1 cellular context compared by ENCODE assay signal in the genomic region with DNA sequence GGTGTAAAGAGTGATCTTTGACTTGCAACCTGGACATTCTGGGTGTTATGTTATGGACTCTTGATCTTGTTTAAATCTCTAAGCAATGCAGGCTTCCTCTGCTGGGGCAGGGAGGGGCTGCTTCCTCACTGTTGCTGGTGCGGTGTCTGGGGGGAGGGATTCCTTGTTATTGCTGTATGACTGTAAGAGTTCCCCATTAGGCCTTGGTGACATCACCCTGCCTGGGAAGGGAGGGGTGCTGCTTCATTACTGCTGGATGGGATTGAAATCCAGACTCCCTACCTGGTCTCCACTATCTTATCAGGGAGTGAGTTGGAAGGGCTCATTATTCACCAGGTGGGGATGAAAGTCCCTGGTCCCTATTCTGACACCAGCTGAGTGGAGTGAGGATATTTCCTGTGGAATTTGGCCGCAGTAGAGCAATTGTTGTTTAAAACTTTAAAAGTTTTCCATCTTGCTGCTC.
TF ChIP-seq lines count a peak whose summit lies in the region.

No MANE protein-coding gene starts in this region.

TF ChIP-seq in GM23338, 12 proteins besides CTCF, POLR2A, EP300 and RAD21 (continued from another document):
- TF ChIP-seq EZH2 (IDR thresholded peaks at IDR 0.05; ENCODE audit: low read depth, unreplicated experiment) (no peak), ETS1 (IDR thresholded peaks at IDR 0.05) (no peak), NANOG (IDR thresholded peaks at IDR 0.05; ENCODE audit: borderline replicate concordance) (no peak), STAT1 (IDR thresholded peaks at IDR 0.05; ENCODE audit: unreplicated experiment) (no peak), ZNF331 (CRISPR knock-in tag; IDR thresholded peaks at IDR 0.05; ENCODE audit: low read depth) (no peak), JUNB (IDR thresholded peaks at IDR 0.05; ENCODE audit: unreplicated experiment) (no peak), REST (IDR thresholded peaks at IDR 0.05; ENCODE audit: unreplicated experiment) (no peak), ZNF114 (CRISPR knock-in tag; IDR thresholded peaks at IDR 0.05) (no peak), POLR2AphosphoS5 (IDR thresholded peaks at IDR 0.05; ENCODE audit: low read depth) (no peak), EZH2phosphoT487 (IDR thresholded peaks at IDR 0.05; ENCODE audit: unreplicated experiment) (no peak)
TF ChIP-seq in GM23338: peak in this region for 0.
